15 cellular contexts compared by ENCODE assay signal in genomic region chr1:157030728-157031127, GRCh38. TPM values are rescaled to one million over a fixed set of nuclear protein-coding genes. Genes with fewer than 3 reads are reported as not detected.
DNase-seq lines count a peak whose midpoint lies in the region; ATAC-seq and TF ChIP-seq lines count a peak whose summit lies in the region.
"Had no signal": no experiment of that assay in that cellular context is flagged by ENCODE, and none has a peak within 500 bp of the region (broad histone marks: within the 10 kb centered on the region; RNA-seq: fewer than 3 reads in every experiment).

No MANE protein-coding gene starts in this region.

- no peak overlapping the region for H3K27ac ChIP-seq in aorta (ENCODE audit: low read depth in 1 of 2, low read length in 2 of 2)

- H3K27me3 Mint-ChIP-seq in nephron progenitor cell (ENCODE audit: low read depth, poor library complexity): no peaks in the 10 kb centered on the region

- ATAC-seq in GM21786 (IDR thresholded peaks at IDR 0.05; ENCODE audit: unreplicated experiment) (no peak), aorta (ENCODE audit: low FRiP score) (no peak)
- ATAC-seq: CD8-positive, alpha-beta T cell had no signal

- intact Hi-C loops in aorta (cut with DNase I): no loop called here

- H3K36me3 Mint-ChIP-seq in nephron progenitor cell (ENCODE audit: low read depth): peaks cover 30% of the 10 kb centered on the region
- H3K36me3 Mint-ChIP-seq: CD4-positive, CD25-positive, alpha-beta regulatory T cell; CD8-positive, alpha-beta T cell had no signal

- H3K9me3 ChIP-seq in aorta (ENCODE audit: control insufficient read depth, low read length): no peaks in the 10 kb centered on the region
- H3K9me3 ChIP-seq: Caco-2, HAP-1 had no signal

- no peaks in the 10 kb centered on the region for H3K27me3 ChIP-seq in aorta (ENCODE audit: control insufficient read depth in 1 of 2, insufficient read depth in 2 of 2, low read length in 1 of 2)

- peaks cover 1 to 4% of the 10 kb centered on the region in 2 donors for H3K4me1 ChIP-seq in aorta (ENCODE audit: control insufficient read depth in 1 of 2, insufficient read depth in 2 of 2, low read length in 2 of 2)
- H3K4me1 ChIP-seq: Caco-2 had no signal

- peaks cover 0 to 2% of the 10 kb centered on the region in 2 donors for H3K36me3 ChIP-seq in aorta (ENCODE audit: control insufficient read depth in 1 of 2, insufficient read depth in 2 of 2, low read length in 1 of 2)
- H3K36me3 ChIP-seq: HAP-1 had no signal

- DNase-seq in NCI-H82 (lab: John Stamatoyannopoulos, UW): peak; percentile 65
- peak; percentile 47 for DNase-seq in OCI-M1 (lab: John Stamatoyannopoulos, UW)
- DNase-seq in amniotic epithelial cell (ENCODE audit: low read depth): peak; percentile 41
- DNase-seq in nephron progenitor cell: no peak
- DNase-seq in iPS-NIHi7 (ENCODE audit: extremely low spot score): no peak
- DNase-seq in aorta: no peak
- DNase-seq: C1 segment of cervical spinal cord; Caco-2; CD4-positive, CD25-positive, alpha-beta regulatory T cell; CD8-positive, alpha-beta T cell; DMS153; DND-41; GOT3 had no signal

- H3K27ac Mint-ChIP-seq in nephron progenitor cell: peak overlapping the region; percentile 40
- H3K27ac Mint-ChIP-seq: CD8-positive, alpha-beta T cell had no signal

- no peak overlapping the region for H3K4me3 Mint-ChIP-seq in nephron progenitor cell
- H3K4me3 Mint-ChIP-seq: CD4-positive, CD25-positive, alpha-beta regulatory T cell; CD8-positive, alpha-beta T cell had no signal

- no peak overlapping the region for H3K4me3 ChIP-seq in aorta (ENCODE audit: low read length in 2 of 2)
- H3K4me3 ChIP-seq: HAP-1 had no signal

- 97 to 99% methylated on average over 2 of the region's 2 CpGs for WGBS in aorta, 2 donors

- H3K9me3 Mint-ChIP-seq in nephron progenitor cell: no peaks in the 10 kb centered on the region
- H3K9me3 Mint-ChIP-seq: CD8-positive, alpha-beta T cell had no signal

- TF ChIP-seq CTCF in nephron progenitor cell (IDR thresholded peaks at IDR 0.05): no peak

- H3K4me1 Mint-ChIP-seq in nephron progenitor cell: peaks cover 30% of the 10 kb centered on the region
- H3K4me1 Mint-ChIP-seq: CD4-positive, CD25-positive, alpha-beta regulatory T cell had no signal

RNA-seq across cellular contexts. Expression of gene ARHGEF11, which starts 14.8 kb away (rescaled TPM):
- 10 to 100 TPM; 33.0 to 47.8 TPM for total RNA-seq in aorta
- 10 to 100 TPM in 1 of 2 donors, 1 to 10 TPM in 1; 9.3 to 16.2 TPM for polyA plus RNA-seq in aorta

Comparison
In these comparisons a context has a peak if more than half of its experiments do, and no peak if none do; other contexts are left out.
1. DNase-seq: peak in NCI-H82 (single experiment), OCI-M1 (single experiment) and amniotic epithelial cell (single experiment); none in nephron progenitor cell (single experiment), iPS-NIHi7 (single experiment) and aorta (0 of 2).